Comparison of ENCODE assay signal across 17 cellular contexts in genomic region chr4:3857316-3857926, GRCh38.
DNase-seq lines count a peak whose midpoint lies in the region; ATAC-seq, FAIRE-seq and TF ChIP-seq lines count a peak whose summit lies in the region.
"Had no signal": no experiment of that assay in that cellular context is flagged by ENCODE, and none has a peak within 500 bp of the region (broad histone marks: within the 10 kb centered on the region; RNA-seq: fewer than 3 reads in every experiment).

No MANE protein-coding gene starts in this region.

- H3K9me2 ChIP-seq in GM23248 (ENCODE audit: insufficient read depth), result no peaks in the 10 kb centered on the region

- H3K27ac ChIP-seq in A549, result no peak overlapping the region
- H3K27ac ChIP-seq in GM23248, result no peak overlapping the region
- H3K27ac ChIP-seq in RWPE2 (ENCODE audit: poor library complexity, severe bottlenecking), result no peak overlapping the region
- no peak overlapping the region for H3K27ac ChIP-seq in lung (ENCODE audit: low read depth in 1 of 2, low read length in 1 of 2)
- no peak overlapping the region for H3K27ac ChIP-seq in upper lobe of right lung
- H3K27ac ChIP-seq: C4-2B had no signal

- H3F3A ChIP-seq in GM23248 (ENCODE audit: insufficient read depth), result no peaks in the 10 kb centered on the region

- H3K4me1 ChIP-seq in A549 (no peaks in the 10 kb centered on the region), GM23248 (ENCODE audit: insufficient read depth) (no peaks in the 10 kb centered on the region), RWPE2 (ENCODE audit: insufficient read depth, poor library complexity, severe bottlenecking) (no peaks in the 10 kb centered on the region), lung (ENCODE audit: control insufficient read depth in 2 of 2, insufficient read depth in 2 of 2, low read length in 2 of 2) (no peaks in the 10 kb centered on the region), upper lobe of right lung (no peaks in the 10 kb centered on the region)

- no peak overlapping the region for H3K4me2 ChIP-seq in A549
- no peak overlapping the region for H3K4me2 ChIP-seq in GM23248 (ENCODE audit: unreplicated experiment)

- H3K27me3 ChIP-seq in GM23248 (replicated peaks; ENCODE audit: insufficient read depth) (peaks cover 49% of the 10 kb centered on the region), RWPE2 (ENCODE audit: insufficient read depth, poor library complexity, severe bottlenecking) (peaks cover 39% of the 10 kb centered on the region), lung (ENCODE audit: control insufficient read depth, insufficient read depth) (no peaks in the 10 kb centered on the region), upper lobe of right lung (peaks cover 40% of the 10 kb centered on the region)

- no peak for TF ChIP-seq RAD21 in A549 (conservative IDR thresholded peaks at IDR 0.05 in 1 of 2, IDR thresholded peaks at IDR 0.05 in 1 of 2)

- ATAC-seq in A549 (peak; percentile 40 to 45; a peak in 3 of 6 replicates), RWPE2 (ENCODE audit: low read depth) (peak; percentile 33; the same call in 1 of the 3 replicates), lung (ENCODE audit: insufficient read depth, low FRiP score) (peak; percentile 7), upper lobe of right lung (no peak)
- ATAC-seq: PC-3 had no signal

- DNase-seq in A549 (ENCODE audit: low read depth in 1 of 2, low spot score in 1 of 2) (no peak), GM23248 (peak; percentile 28), RWPE2 (ENCODE audit: low spot score) (no peak), lung (ENCODE audit: low spot score) (no peak), upper lobe of right lung (no peak), activated gamma-delta T cell treated with Interleukin-2 at 50 U/mL for 16 hours (no peak), GF-D8 (lab: John Stamatoyannopoulos, UW) (no peak)
- DNase-seq: ACHN, DMS79, NCI-H1694 treated with DMSO at 0.1 percent for 48 hours, NCI-H2107, NCI-H2227 treated with DMSO at 0.1 percent for 48 hours, NCI-H510A treated with DMSO at 0.1 percent for 48 hours, NCI-H774, PC-3 had no signal

- intact Hi-C loops in upper lobe of right lung (cut with DNase I), result no loop called here

- TF ChIP-seq CTCF in A549 (IDR thresholded peaks at IDR 0.05) (no peak), RWPE2 (IDR thresholded peaks at IDR 0.05; ENCODE audit: poor library complexity, severe bottlenecking) (no peak), lung (IDR thresholded peaks at IDR 0.05; ENCODE audit: control extremely low read depth, extremely low read depth) (no peak), upper lobe of right lung (IDR thresholded peaks at IDR 0.05) (no peak)

- no peaks in the 10 kb centered on the region for H3K79me2 ChIP-seq in GM23248 (ENCODE audit: insufficient read depth)

- FAIRE-seq in A549 (lab: Jason Lieb, UNC), result no peak
- FAIRE-seq: HTR-8/SVneo had no signal

- no peak overlapping the region for H2AFZ ChIP-seq in GM23248

- H3K4me3 ChIP-seq in A549, result no peak overlapping the region
- H3K4me3 ChIP-seq in GM23248, result no peak overlapping the region
- H3K4me3 ChIP-seq in RWPE2 (ENCODE audit: severe bottlenecking), result no peak overlapping the region
- H3K4me3 ChIP-seq in lung, result no peak overlapping the region
- H3K4me3 ChIP-seq in upper lobe of right lung, result no peak overlapping the region

- CTCF ChIA-PET in A549 (lab: Yijun Ruan, JAX), result interaction anchor here (3.0 kb wide), 1 partner anchor 23 kb away, joined by 7 read pairs; no protein-coding TSS in a partner anchor

- H4K20me1 ChIP-seq in GM23248 (ENCODE audit: insufficient read depth), result no peaks in the 10 kb centered on the region

- POLR2A ChIA-PET in A549 (lab: Yijun Ruan, JAX), result no interaction called here

- no peak for TF ChIP-seq POLR2A in A549 (IDR thresholded peaks at IDR 0.05; ENCODE audit: low read length)

- H3K9me3 ChIP-seq in A549, result no peaks in the 10 kb centered on the region
- H3K9me3 ChIP-seq in GM23248 (ENCODE audit: low read depth), result no peaks in the 10 kb centered on the region
- H3K9me3 ChIP-seq in RWPE2 (ENCODE audit: severe bottlenecking), result no peaks in the 10 kb centered on the region
- no peaks in the 10 kb centered on the region for H3K9me3 ChIP-seq in lung (ENCODE audit: control insufficient read depth in 2 of 2, insufficient read depth in 1 of 2, low read length in 1 of 2)
- no peaks in the 10 kb centered on the region for H3K9me3 ChIP-seq in upper lobe of right lung

- H3K9ac ChIP-seq in GM23248, result no peak overlapping the region

- WGBS in A549 (ENCODE audit: missing lambda C conversion rate), result 12% methylated on average over 6 of the region's 9 CpGs
- 32 to 36% methylated on average over 9 of the region's 9 CpGs for WGBS in GM23248 (ENCODE audit: low coverage in 1 of 2, low lambda C conversion rate in 2 of 2, missing lambda C conversion rate in 2 of 2), 2 experiments
- 63 to 69% methylated on average over 9 of the region's 9 CpGs for WGBS in lung, 2 donors

- H3K36me3 ChIP-seq in GM23248 (ENCODE audit: low read depth) (no peaks in the 10 kb centered on the region), RWPE2 (ENCODE audit: low read depth) (no peaks in the 10 kb centered on the region), lung (ENCODE audit: control insufficient read depth in 2 of 2, insufficient read depth in 2 of 2, low read length in 2 of 2) (no peaks in the 10 kb centered on the region), upper lobe of right lung (no peaks in the 10 kb centered on the region)

- TF ChIP-seq EP300 in A549 (IDR thresholded peaks at IDR 0.05), result no peak

- in situ Hi-C loops in GM23248 (cut with MboI), result no loop called here

TF ChIP-seq in A549, 52 proteins besides CTCF, POLR2A, EP300 and RAD21 (continues in another document):
- TF ChIP-seq FOSB (CRISPR knock-in tag; IDR thresholded peaks at IDR 0.05) (no peak), EHF (CRISPR knock-in tag; IDR thresholded peaks at IDR 0.05) (no peak), PBX3 (IDR thresholded peaks at IDR 0.05) (no peak), BCL3 (IDR thresholded peaks at IDR 0.05) (no peak), HMGXB4 (CRISPR knock-in tag; IDR thresholded peaks at IDR 0.05; ENCODE audit: borderline replicate concordance) (no peak), RARB (CRISPR knock-in tag; IDR thresholded peaks at IDR 0.05) (no peak), SMC3 (IDR thresholded peaks at IDR 0.05) (no peak), KDM1A (IDR thresholded peaks at IDR 0.05; ENCODE audit: low read depth) (no peak), REST (IDR thresholded peaks at IDR 0.05) (no peak), PHF8 (IDR thresholded peaks at IDR 0.05; ENCODE audit: borderline replicate concordance, low read depth) (no peak), FOXS1 (CRISPR knock-in tag; IDR thresholded peaks at IDR 0.05) (no peak)
